In genomic region chr1:202871367-202871766, GRCh38 we compare ENCODE assay signal across 24 cellular contexts. TPM values are rescaled to one million over a fixed set of nuclear protein-coding genes. Genes with fewer than 3 reads are reported as not detected.
DNase-seq lines count a peak whose midpoint lies in the region; ATAC-seq, FAIRE-seq and TF ChIP-seq lines count a peak whose summit lies in the region.
"Had no signal": no experiment of that assay in that cellular context is flagged by ENCODE, and none has a peak within 500 bp of the region (broad histone marks: within the 10 kb centered on the region; RNA-seq: fewer than 3 reads in every experiment).

No MANE protein-coding gene starts in this region.

- H3K4me1 ChIP-seq in PC-3 (ENCODE audit: insufficient read depth, low read length) = peaks cover 3% of the 10 kb centered on the region; the same call in 1 of the 2 replicates
- no peaks in the 10 kb centered on the region for H3K4me1 ChIP-seq in SK-N-SH (ENCODE audit: control insufficient read depth in 1 of 2, insufficient read depth in 2 of 2, low read depth in 1 of 2, low read length in 1 of 2)
- H3K4me1 ChIP-seq: BLaER1, HAP-1 had no signal

- H3K9me3 ChIP-seq in PC-3 (ENCODE audit: low read length) (no peaks in the 10 kb centered on the region), SK-N-SH (no peaks in the 10 kb centered on the region)
- H3K9me3 ChIP-seq: BLaER1, HAP-1 had no signal

- no peaks in the 10 kb centered on the region for H3K9me3 Mint-ChIP-seq in osteocyte (ENCODE audit: unreplicated experiment)
- H3K9me3 Mint-ChIP-seq: CD4-positive, alpha-beta T cell; CD8-positive, alpha-beta memory T cell; HFFc6 had no signal

- BruUV-seq in PC-3 (replicated peaks; lab: Mats Ljungman, UMichigan) = no TSS peak

- H3K79me2 ChIP-seq in PC-3 (ENCODE audit: low read length) (no peaks in the 10 kb centered on the region), SK-N-SH (ENCODE audit: insufficient read depth) (no peaks in the 10 kb centered on the region)

- H3K36me3 ChIP-seq in PC-3 (ENCODE audit: low read depth, low read length) (no peaks in the 10 kb centered on the region), bronchial epithelial cell (ENCODE audit: control insufficient read depth, insufficient read depth, low read length) (no peaks in the 10 kb centered on the region), SK-N-SH (replicated peaks in 1 of 2; ENCODE audit: control insufficient read depth in 1 of 2, insufficient read depth in 2 of 2, low read length in 1 of 2) (no peaks in the 10 kb centered on the region)
- H3K36me3 ChIP-seq: BLaER1, HAP-1 had no signal

- intact Hi-C loops in PC-3 (cut with micrococcal nuclease) = no loop called here

- no peak overlapping the region for H3K4me3 Mint-ChIP-seq in osteocyte (ENCODE audit: unreplicated experiment)
- H3K4me3 Mint-ChIP-seq: B cell; CD14-positive monocyte; CD4-positive, alpha-beta T cell; CD8-positive, alpha-beta memory T cell; HFFc6 had no signal

- H3K4me3 ChIP-seq in PC-3 (ENCODE audit: low read length) (no peak overlapping the region), bronchial epithelial cell (ENCODE audit: low read depth, low read length) (no peak overlapping the region), SK-N-SH (ENCODE audit: low read depth in 2 of 2, low read length in 1 of 2) (no peak overlapping the region)
- H3K4me3 ChIP-seq: BLaER1, GM12878, HAP-1 had no signal

- FAIRE-seq in bronchial epithelial cell (lab: Jason Lieb, UNC) = no peak
- FAIRE-seq: A204.1, D721Med, G401.6, GM12878, H54 had no signal

- TF ChIP-seq CTCF in PC-3 (conservative IDR thresholded peaks at IDR 0.05; ENCODE audit: low read depth, low read length) (no peak), bronchial epithelial cell (IDR thresholded peaks at IDR 0.05; ENCODE audit: insufficient read depth, low read length, severe bottlenecking) (no peak), osteocyte (IDR thresholded peaks at IDR 0.05) (no peak), SK-N-SH (IDR thresholded peaks at IDR 0.05) (no peak)

- H4K20me1 ChIP-seq in PC-3 (ENCODE audit: low read length) = no peaks in the 10 kb centered on the region
- no peaks in the 10 kb centered on the region for H4K20me1 ChIP-seq in SK-N-SH (ENCODE audit: insufficient read depth)
- H4K20me1 ChIP-seq: BLaER1 had no signal

- H3K27me3 Mint-ChIP-seq in osteocyte (ENCODE audit: unreplicated experiment) = peaks cover 2% of the 10 kb centered on the region

- POLR2A ChIA-PET in PC-3 (lab: Charles Lee; ENCODE audit: unreplicated experiment) = no interaction called here
- POLR2A ChIA-PET in SK-N-SH (lab: Yijun Ruan, JAX) = no interaction called here

- no peak overlapping the region for H2AFZ ChIP-seq in PC-3 (ENCODE audit: low read length)
- no peak overlapping the region for H2AFZ ChIP-seq in SK-N-SH (ENCODE audit: low read depth)

- H3K4me2 ChIP-seq in PC-3 (ENCODE audit: low read length) (no peak overlapping the region), SK-N-SH (no peak overlapping the region)
- H3K4me2 ChIP-seq: BLaER1 had no signal

- peak; percentile 17 for DNase-seq in DMS53 (lab: John Stamatoyannopoulos, UW)
- no peak for DNase-seq in DMS53 treated with DMSO at 0.1 percent for 48 hours (lab: John Stamatoyannopoulos, UW; ENCODE audit: unreplicated experiment)
- DNase-seq in PC-3 = peak; percentile 36
- peak; percentile 13 for DNase-seq in bronchial epithelial cell (ENCODE audit: low read depth)
- DNase-seq in osteocyte (ENCODE audit: extremely low spot score, unreplicated experiment) = no peak
- no peak for DNase-seq in SK-N-SH
- no peak for DNase-seq in inferior parietal cortex (ENCODE audit: extremely low spot score)
- DNase-seq in globus pallidus (ENCODE audit: low spot score) = no peak
- DNase-seq: CD4-positive, alpha-beta T cell; CD8-positive, alpha-beta memory T cell; DMS 273 treated with DMSO at 0.1 percent for 48 hours; DND-41; GOT3; HFFc6 had no signal

- H3K27ac ChIP-seq in PC-3 (ENCODE audit: low read length) = no peak overlapping the region
- no peak overlapping the region for H3K27ac ChIP-seq in SK-N-SH (ENCODE audit: low read depth in 2 of 2, low read length in 1 of 2)
- H3K27ac ChIP-seq: 22Rv1, BLaER1 had no signal

- 68% methylated on average over 4 of the region's 4 CpGs for WGBS in SK-N-SH (ENCODE audit: low lambda C conversion rate)

- H3F3A ChIP-seq in PC-3 (ENCODE audit: low read length, unreplicated experiment) (no peaks in the 10 kb centered on the region), SK-N-SH (replicated peaks; ENCODE audit: insufficient read depth) (peaks cover 3% of the 10 kb centered on the region)

- ATAC-seq in PC-3 = 0 out of 2 replicates have a peak, but pooled peaks have one; percentile 18
- ATAC-seq: GM12878 had no signal

- no peaks in the 10 kb centered on the region for H3K36me3 Mint-ChIP-seq in osteocyte (ENCODE audit: unreplicated experiment)

- TF ChIP-seq EP300 in SK-N-SH (IDR thresholded peaks at IDR 0.05; ENCODE audit: borderline replicate concordance in 1 of 2, low read depth in 1 of 2, low read length in 1 of 2) = no peak

- H3K9ac ChIP-seq in PC-3 (ENCODE audit: low read length) = no peak overlapping the region
- H3K9ac ChIP-seq in SK-N-SH = no peak overlapping the region
- H3K9ac ChIP-seq: BLaER1 had no signal

- H3K4me1 Mint-ChIP-seq in osteocyte (ENCODE audit: unreplicated experiment) = peaks cover 3% of the 10 kb centered on the region
- H3K4me1 Mint-ChIP-seq: B cell; CD14-positive monocyte; CD8-positive, alpha-beta memory T cell had no signal

- H3K9me2 ChIP-seq in PC-3 (replicated peaks; ENCODE audit: low read length) (no peaks in the 10 kb centered on the region), SK-N-SH (no peaks in the 10 kb centered on the region)

- TF ChIP-seq RAD21 in SK-N-SH (IDR thresholded peaks at IDR 0.05; ENCODE audit: low read length) = no peak

- H3K27me3 ChIP-seq in PC-3 (ENCODE audit: low read length) (no peaks in the 10 kb centered on the region), bronchial epithelial cell (ENCODE audit: control insufficient read depth, insufficient read depth, low read length) (no peaks in the 10 kb centered on the region), SK-N-SH (ENCODE audit: insufficient read depth) (no peaks in the 10 kb centered on the region)
- H3K27me3 ChIP-seq: BLaER1 had no signal

- peak overlapping the region; percentile 12 for H3K27ac Mint-ChIP-seq in osteocyte (ENCODE audit: unreplicated experiment)
- H3K27ac Mint-ChIP-seq: B cell; CD4-positive, alpha-beta T cell; HFFc6 had no signal

- CTCF ChIA-PET in PC-3 (lab: Charles Lee) (no interaction called here), SK-N-SH (lab: Yijun Ruan, JAX) (interaction anchor here (1.5 kb wide), 1 partner anchor 120 kb away, joined by 4 read pairs; no protein-coding TSS in a partner anchor)

TF ChIP-seq in SK-N-SH, 30 proteins besides CTCF, POLR2A, EP300 and RAD21:
- TF ChIP-seq GABPA (IDR thresholded peaks at IDR 0.05; ENCODE audit: low read depth) (no peak), MXI1 (IDR thresholded peaks at IDR 0.05; ENCODE audit: low read depth, low read length) (no peak), RFX5 (IDR thresholded peaks at IDR 0.05; ENCODE audit: low read length) (no peak)

RNA-seq across cellular contexts. Expression of gene RABIF, which starts 17.6 kb away (rescaled TPM):
- total RNA-seq in PC-3 (2014; rRNA removed) (14.8 and 15.5 TPM in 2 replicates), bronchial epithelial cell (3.9 and 10.4 TPM in 2 replicates), osteocyte (12.2 and 13.9 TPM in 2 replicates)
- 10.7 and 11.6 TPM in 2 replicates for polyA plus RNA-seq in SK-N-SH (2012; rRNA removed)
- polyA plus RNA-seq in SK-N-SH (2012; cell fraction: cytosol; rRNA removed) = 14.0 and 14.1 TPM in 2 replicates
- 4.2 and 5.5 TPM in 2 replicates for polyA plus RNA-seq in SK-N-SH (2012; cell fraction: nucleus; rRNA removed)

RNA-seq across cellular contexts. Expression of gene KLHL12, which starts 55.7 kb away (rescaled TPM):
- total RNA-seq in PC-3 (2014; rRNA removed) (25.2 and 26.7 TPM in 2 replicates), bronchial epithelial cell (51.1 and 71.6 TPM in 2 replicates), osteocyte (24.2 and 26.2 TPM in 2 replicates)
- 22.6 and 33.0 TPM in 2 replicates for polyA plus RNA-seq in SK-N-SH (2012; rRNA removed)
- polyA plus RNA-seq in SK-N-SH (2012; cell fraction: cytosol; rRNA removed) = 28.9 and 30.0 TPM in 2 replicates
- polyA plus RNA-seq in SK-N-SH (2012; cell fraction: nucleus; rRNA removed) = 27.2 and 43.9 TPM in 2 replicates

Comparison
In these comparisons a context has a peak if more than half of its experiments do, and no peak if none do; other contexts are left out.
1. DNase-seq: peak in DMS53 (single experiment), PC-3 (single experiment) and bronchial epithelial cell (single experiment); none in DMS53 treated with DMSO at 0.1 percent for 48 hours (single experiment), osteocyte (single experiment), SK-N-SH (single experiment), inferior parietal cortex (single experiment) and globus pallidus (single experiment).